13 cellular contexts compared by ENCODE assay signal in genomic region chr13:110012102-110012739, GRCh38.
DNase-seq lines count a peak whose midpoint lies in the region; ATAC-seq and TF ChIP-seq lines count a peak whose summit lies in the region.
"Had no signal": no experiment of that assay in that cellular context is flagged by ENCODE, and none has a peak within 500 bp of the region (broad histone marks: within the 10 kb centered on the region; RNA-seq: fewer than 3 reads in every experiment).

No MANE protein-coding gene starts in this region.

- no peak overlapping the region for H3K56ac ChIP-seq in H9 (ENCODE audit: insufficient read length, low read depth, low read length)

- no CpG with 5 or more reads among the region's 2 CpGs for WGBS in H9 (ENCODE audit: extremely low coverage, insufficient read length, low lambda C conversion rate)

- H2BK15ac ChIP-seq in H9 (ENCODE audit: low read depth, low read length) = no peak overlapping the region

- no peaks in the 10 kb centered on the region for H3K79me2 ChIP-seq in H9 (ENCODE audit: insufficient read depth, low read length)

- 0 out of 4 replicates have a peak, but pooled peaks cover 1% of the 10 kb centered on the region in 2 experiments for H3K4me1 Mint-ChIP-seq in H9
- H3K4me1 Mint-ChIP-seq: activated CD8-positive, alpha-beta memory T cell treated with anti-CD3 and anti-CD28 coated beads, Interleukin-2, amount 10 ng/mL, durations not matched to agents 7 days and 5 days; naive thymus-derived CD4-positive, alpha-beta T cell had no signal

- H2AK5ac ChIP-seq in H9 (ENCODE audit: insufficient read length, low read length) = no peak overlapping the region

- no peaks in the 10 kb centered on the region for H3K36me3 ChIP-seq in BJ (ENCODE audit: control insufficient read depth, insufficient read depth, low read length)
- H3K36me3 ChIP-seq: suprapubic skin had no signal

- H3K27me3 ChIP-seq in BJ (ENCODE audit: control insufficient read depth, insufficient read depth, low read length) (no peaks in the 10 kb centered on the region), H9 (ENCODE audit: insufficient read depth, low read length) (no peaks in the 10 kb centered on the region)
- H3K27me3 ChIP-seq: suprapubic skin had no signal

- H3K27ac ChIP-seq in H9 (ENCODE audit: insufficient read length, low read depth, low read length) = no peak overlapping the region
- H3K27ac ChIP-seq: suprapubic skin had no signal

- no peak overlapping the region for H2BK120ac ChIP-seq in H9 (ENCODE audit: low read depth, low read length, poor library complexity, severe bottlenecking)

- CTCF ChIA-PET in BJ (lab: Yijun Ruan, JAX) = no interaction called here

- no peak overlapping the region for H3T11ph ChIP-seq in H9 (ENCODE audit: low read length)

- H2BK12ac ChIP-seq in H9 (ENCODE audit: insufficient read length, low read depth, low read length) = no peak overlapping the region

- H4K20me1 ChIP-seq in H9 (ENCODE audit: control insufficient read depth, insufficient read depth, insufficient read length) = no peaks in the 10 kb centered on the region

- no peak for TF ChIP-seq CTCF in BJ (IDR thresholded peaks at IDR 0.05; ENCODE audit: insufficient read depth, low read depth, low read length)
- TF ChIP-seq CTCF in H9 (conservative IDR thresholded peaks at IDR 0.05) = no peak

- no peak overlapping the region for H2AFZ ChIP-seq in H9 (ENCODE audit: low read length)

- POLR2A ChIA-PET in BJ (lab: Charles Lee) = interaction anchor here (0.6 kb wide), 1 partner anchor 116 kb away, joined by 3 read pairs; no protein-coding TSS in a partner anchor

- no peak for ATAC-seq in GM18498 (IDR thresholded peaks at IDR 0.05; ENCODE audit: unreplicated experiment)
- ATAC-seq: activated CD8-positive, alpha-beta memory T cell treated with anti-CD3 and anti-CD28 coated beads, Interleukin-2, amount 10 ng/mL, durations not matched to agents 7 days and 5 days; naive thymus-derived CD4-positive, alpha-beta T cell had no signal

- no peaks in the 10 kb centered on the region for H3K36me3 Mint-ChIP-seq in H9 (ENCODE audit: insufficient read depth in 1 of 3, low read depth in 3 of 3)
- H3K36me3 Mint-ChIP-seq: activated CD8-positive, alpha-beta memory T cell treated with anti-CD3 and anti-CD28 coated beads, Interleukin-2, amount 10 ng/mL, durations not matched to agents 7 days and 5 days; naive thymus-derived CD4-positive, alpha-beta T cell had no signal

- H3K79me1 ChIP-seq in H9 (ENCODE audit: insufficient read depth, low read depth, low read length, poor library complexity, severe bottlenecking) = no peaks in the 10 kb centered on the region

- H2BK20ac ChIP-seq in H9 (ENCODE audit: low read depth, low read length, poor library complexity, severe bottlenecking) = no peak overlapping the region

- no peak overlapping the region for H3K4me3 Mint-ChIP-seq in H9
- H3K4me3 Mint-ChIP-seq: activated CD8-positive, alpha-beta memory T cell treated with anti-CD3 and anti-CD28 coated beads, Interleukin-2, amount 10 ng/mL, durations not matched to agents 7 days and 5 days; naive thymus-derived CD4-positive, alpha-beta T cell had no signal

- no peak overlapping the region for H3K4me3 ChIP-seq in BJ (ENCODE audit: low read depth, low read length)
- H3K4me3 ChIP-seq: suprapubic skin had no signal

- DNase-seq in BJ (ENCODE audit: low read depth) (peak; percentile 99), LoVo (ENCODE audit: low spot score) (peak; percentile 30), dedifferentiated amniotic fluid mesenchymal stem cell (ENCODE audit: extremely low spot score) (peak; percentile 81), myocyte (ENCODE audit: low read depth) (peak; percentile 97), GF-D8 (lab: John Stamatoyannopoulos, UW) (no peak), H9 (no peak)
- no peak for DNase-seq in effector CD8-positive, alpha-beta T cell (lab: John Stamatoyannopoulos, UW)
- DNase-seq: activated CD8-positive, alpha-beta memory T cell treated with anti-CD3 and anti-CD28 coated beads, Interleukin-2, amount 10 ng/mL, durations not matched to agents 7 days and 5 days; anterior cingulate cortex; naive thymus-derived CD4-positive, alpha-beta T cell; stimulated activated CD4-positive, alpha-beta T cell treated with anti-CD3 and anti-CD28 coated beads, Interleukin-4, amount 100 ng/mL, for 1 hour had no signal

- H4K91ac ChIP-seq in H9 (ENCODE audit: insufficient read length, low read depth, low read length) = no peak overlapping the region

- H3K4me1 ChIP-seq in H9 (ENCODE audit: insufficient read depth, low read length) = no peaks in the 10 kb centered on the region
- H3K4me1 ChIP-seq: suprapubic skin had no signal

- H3K4ac ChIP-seq in H9 (ENCODE audit: low read depth, low read length) = no peak overlapping the region

- no peaks in the 10 kb centered on the region for H3K23me2 ChIP-seq in H9 (ENCODE audit: insufficient read length, low read depth, low read length, poor library complexity, severe bottlenecking)

- H4K8ac ChIP-seq in H9 (replicated peaks; ENCODE audit: insufficient read length, low read depth, low read length) = no peak overlapping the region

- H3K27ac Mint-ChIP-seq in H9 = no peak overlapping the region
- H3K27ac Mint-ChIP-seq: activated CD8-positive, alpha-beta memory T cell treated with anti-CD3 and anti-CD28 coated beads, Interleukin-2, amount 10 ng/mL, durations not matched to agents 7 days and 5 days; naive thymus-derived CD4-positive, alpha-beta T cell had no signal

- no peak overlapping the region for H3K14ac ChIP-seq in H9 (ENCODE audit: insufficient read depth, low read length)

- H3K27me3 Mint-ChIP-seq in H9 (ENCODE audit: low read depth) = no peaks in the 10 kb centered on the region; the same call in 1 of the 2 replicates
- H3K27me3 Mint-ChIP-seq: activated CD8-positive, alpha-beta memory T cell treated with anti-CD3 and anti-CD28 coated beads, Interleukin-2, amount 10 ng/mL, durations not matched to agents 7 days and 5 days; naive thymus-derived CD4-positive, alpha-beta T cell had no signal

- no peak overlapping the region for H3K23ac ChIP-seq in H9 (ENCODE audit: insufficient read length, low read depth, low read length)

- H2BK5ac ChIP-seq in H9 (ENCODE audit: insufficient read length, low read length) = no peak overlapping the region

- H3K9me3 Mint-ChIP-seq in H9 = no peaks in the 10 kb centered on the region
- H3K9me3 Mint-ChIP-seq: naive thymus-derived CD4-positive, alpha-beta T cell had no signal

- no peaks in the 10 kb centered on the region for H3K9me3 ChIP-seq in H9 (ENCODE audit: control insufficient read depth, low read depth, low read length)
- H3K9me3 ChIP-seq: suprapubic skin had no signal

- H3K4me2 ChIP-seq in H9 (ENCODE audit: insufficient read depth, insufficient read length, low read length) = no peak overlapping the region

- no peak overlapping the region for H3K9ac ChIP-seq in H9 (ENCODE audit: extremely low read depth, insufficient read length, low read length)

- H4K5ac ChIP-seq in H9 (ENCODE audit: insufficient read length, low read depth, low read length) = no peak overlapping the region

- no peak overlapping the region for H3K18ac ChIP-seq in H9 (ENCODE audit: insufficient read length, low read depth, low read length)

Comparison
In these comparisons a context has a peak if more than half of its experiments do, and no peak if none do; other contexts are left out.
1. DNase-seq: peak in BJ (single experiment), LoVo (single experiment), dedifferentiated amniotic fluid mesenchymal stem cell (single experiment) and myocyte (single experiment); none in effector CD8-positive, alpha-beta T cell (single experiment), GF-D8 (single experiment) and H9 (single experiment).